ENCODE assay signal across 30 cellular contexts in the genomic region with DNA sequence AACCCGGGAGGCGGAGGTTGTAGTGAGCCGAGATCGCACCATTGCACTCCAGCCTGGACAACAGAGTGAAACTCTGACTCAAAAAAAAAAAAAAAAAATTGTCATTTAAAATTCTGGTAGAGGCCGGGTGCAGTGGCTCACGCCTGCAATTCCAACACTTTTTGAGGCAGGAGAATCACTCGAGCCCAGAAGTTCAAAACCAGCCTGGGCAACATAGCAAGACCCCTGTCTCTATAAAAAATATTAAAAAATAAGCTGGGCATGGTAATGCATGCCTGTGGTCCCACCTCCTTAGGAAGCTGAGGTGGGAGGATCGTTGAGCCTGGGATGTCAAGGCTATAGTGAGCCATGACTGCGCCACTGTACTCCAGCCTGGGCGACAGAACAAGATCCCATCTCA. TPM values are rescaled to one million over a fixed set of nuclear protein-coding genes. Genes with fewer than 3 reads are reported as not detected.
"Had no signal": no experiment of that assay in that cellular context is flagged by ENCODE, and none has a peak within 500 bp of the region (broad histone marks: within the 10 kb centered on the region; RNA-seq: fewer than 3 reads in every experiment).

No MANE protein-coding gene starts in this region.

- H3K36me3 ChIP-seq: neural progenitor cell, uterus had no signal

- H3K27me3 ChIP-seq: hepatocyte, neural progenitor cell, neutrophil, sigmoid colon, suprapubic skin, tibial artery, uterus had no signal

- H3K4me3 Mint-ChIP-seq: mesothelial cell of epicardium; naive B cell; natural killer cell; nephron progenitor cell; neural progenitor cell; stimulated activated memory B cell treated with anti-CD40 and anti-IgM and Interleukin-4, amounts not matched to agents 10 μg/mL and 1 μg/mL and 100 μg/mL, for 72 hours; stimulated activated naive CD8-positive, alpha-beta T cell treated with anti-CD3 and anti-CD28 coated beads, Interleukin-15, Interleukin-2, amounts not matched to agents 100 ng/mL and 50 ng/mL, for 24 hours had no signal

- H2AFZ ChIP-seq: hepatocyte, neural progenitor cell had no signal

- ATAC-seq: natural killer cell; right cardiac atrium; stimulated activated memory B cell treated with anti-CD40 and anti-IgM and Interleukin-4, amounts not matched to agents 10 μg/mL and 1 μg/mL and 100 μg/mL, for 72 hours had no signal

- H3K36me3 Mint-ChIP-seq: natural killer cell had no signal

- H3K4me1 ChIP-seq: neural progenitor cell had no signal

- H3K27me3 Mint-ChIP-seq: naive B cell; progenitor cell of endocrine pancreas; stimulated activated memory B cell treated with anti-CD40 and anti-IgM and Interleukin-4, amounts not matched to agents 10 μg/mL and 1 μg/mL and 100 μg/mL, for 72 hours; stimulated activated naive CD8-positive, alpha-beta T cell treated with anti-CD3 and anti-CD28 coated beads, Interleukin-15, Interleukin-2, amounts not matched to agents 100 ng/mL and 50 ng/mL, for 24 hours had no signal

- DNase-seq: islet precursor cell; left ventricle myocardium inferior; mesendoderm; naive B cell; natural killer cell; nephron progenitor cell; occipital lobe; retina; right cardiac atrium; sigmoid colon; stimulated activated CD4-positive, alpha-beta T cell treated with anti-CD3 and anti-CD28 coated beads, Interleukin-1b, Interleukin-23, amount 100 ng/mL, for 48 hours; stimulated activated CD4-positive, alpha-beta T cell treated with anti-CD3 and anti-CD28 coated beads, Interleukin-2, amount 100 ng/mL, for 48 hours; stimulated activated CD4-positive, alpha-beta T cell treated with anti-CD3 and anti-CD28 coated beads, Interleukin-4, amount 100 ng/mL, for 4 hours; stimulated activated CD8-positive, alpha-beta memory T cell treated with anti-CD3 and anti-CD28 coated beads, Interleukin-4, amount 100 ng/mL, for 48 hours; tibial artery; uterus had no signal

- H3K9ac ChIP-seq: neural progenitor cell had no signal

- H3K4me3 ChIP-seq: hepatocyte, left ventricle myocardium inferior, lung, neural progenitor cell, sigmoid colon, suprapubic skin, thoracic aorta, tibial artery, uterus had no signal

- H3K27ac ChIP-seq: hepatocyte, left ventricle myocardium inferior, neural progenitor cell, neutrophil, sigmoid colon, suprapubic skin, thoracic aorta, tibial artery, uterus had no signal

- H3K9me3 Mint-ChIP-seq: mesothelial cell of epicardium; naive B cell; natural killer cell; nephron progenitor cell; neural progenitor cell; stimulated activated memory B cell treated with anti-CD40 and anti-IgM and Interleukin-4, amounts not matched to agents 10 μg/mL and 1 μg/mL and 100 μg/mL, for 72 hours; stimulated activated naive CD8-positive, alpha-beta T cell treated with anti-CD3 and anti-CD28 coated beads, Interleukin-15, Interleukin-2, amounts not matched to agents 100 ng/mL and 50 ng/mL, for 24 hours had no signal

- H3K9me3 ChIP-seq: left ventricle myocardium inferior, neutrophil, sigmoid colon, suprapubic skin, thoracic aorta, tibial artery, uterus had no signal

- H3K27ac Mint-ChIP-seq: mesothelial cell of epicardium; natural killer cell; nephron progenitor cell; neural progenitor cell; progenitor cell of endocrine pancreas; stimulated activated memory B cell treated with anti-CD40 and anti-IgM and Interleukin-4, amounts not matched to agents 10 μg/mL and 1 μg/mL and 100 μg/mL, for 72 hours had no signal

- H3K4me2 ChIP-seq: hepatocyte, neural progenitor cell had no signal

RNA-seq across cellular contexts. Expression of a gene that starts 7.8 kb away (rescaled TPM):
- total RNA-seq: hepatocyte, kidney epithelial cell, lower leg skin, natural killer cell, occipital lobe, osteocyte, suprapubic skin, ureter had no signal
- polyA plus RNA-seq: hepatocyte had no signal

RNA-seq across cellular contexts. Expression of a gene that starts 27.2 kb away (rescaled TPM):
- total RNA-seq: left ventricle myocardium inferior, lower leg skin, natural killer cell, occipital lobe, sigmoid colon, ureter had no signal
- polyA plus RNA-seq: right cardiac atrium had no signal
